Comparison of ENCODE assay signal across 8 cellular contexts in genomic region chr20:44460795-44461141, GRCh38. TPM values are rescaled to one million over a fixed set of nuclear protein-coding genes. Genes with fewer than 3 reads are reported as not detected.
A peak's percentile ranks its signal among the peaks of the same experiment; 100 is the strongest.
DNase-seq lines count a peak whose midpoint lies in the region; ATAC-seq and TF ChIP-seq lines count a peak whose summit lies in the region.

No MANE protein-coding gene starts in this region.

- H3K4me1 Mint-ChIP-seq in activated CD4-positive, alpha-beta T cell treated with anti-CD3 and anti-CD28 coated beads, Interleukin-2, amount 10 ng/mL, durations not matched to agents 7 days and 5 days, result no peaks in the 10 kb centered on the region

- POLR2A ChIA-PET in HEK293T (lab: Yijun Ruan, JAX), result no interaction called here
- POLR2A ChIA-PET in activated CD4-positive, alpha-beta T cell treated with anti-CD3 and anti-CD28 coated beads, Interleukin-2, amount 10 ng/mL, durations not matched to agents 7 days and 5 days (lab: Charles Lee), result no interaction called here

- no peak for TF ChIP-seq EP300 in Ishikawa (IDR thresholded peaks at IDR 0.05; ENCODE audit: borderline replicate concordance)

- H3K9me3 Mint-ChIP-seq in activated CD4-positive, alpha-beta T cell treated with anti-CD3 and anti-CD28 coated beads, Interleukin-2, amount 10 ng/mL, durations not matched to agents 7 days and 5 days, result no peaks in the 10 kb centered on the region

- H3K27ac Mint-ChIP-seq in activated CD4-positive, alpha-beta T cell treated with anti-CD3 and anti-CD28 coated beads, Interleukin-2, amount 10 ng/mL, durations not matched to agents 7 days and 5 days, result no peak overlapping the region

- H3K36me3 Mint-ChIP-seq in activated CD4-positive, alpha-beta T cell treated with anti-CD3 and anti-CD28 coated beads, Interleukin-2, amount 10 ng/mL, durations not matched to agents 7 days and 5 days (ENCODE audit: low read depth), result no peaks in the 10 kb centered on the region

- H3K4me3 Mint-ChIP-seq in activated CD4-positive, alpha-beta T cell treated with anti-CD3 and anti-CD28 coated beads, Interleukin-2, amount 10 ng/mL, durations not matched to agents 7 days and 5 days, result no peak overlapping the region

- DNase-seq in COLO829 (ENCODE audit: low spot score) (peak; percentile 57), iPS-NIHi7 (ENCODE audit: extremely low spot score) (peak; percentile 27), HEK293T (ENCODE audit: extremely low spot score) (no peak)
- DNase-seq in activated CD4-positive, alpha-beta T cell treated with anti-CD3 and anti-CD28 coated beads, Interleukin-2, amount 10 ng/mL, durations not matched to agents 7 days and 5 days, result no peak

- peak; percentile 74 for TF ChIP-seq RAD21 in Ishikawa (IDR thresholded peaks at IDR 0.05; ENCODE audit: low read depth)

- peak; percentile 86 for ATAC-seq in SK-N-SH treated with all-trans-retinoic acid at 6 μM for 48 hours
- no peak for ATAC-seq in HG03521 (IDR thresholded peaks at IDR 0.05; ENCODE audit: unreplicated experiment)
- no peak for ATAC-seq in GM21717 (IDR thresholded peaks at IDR 0.05; ENCODE audit: unreplicated experiment)

- CTCF ChIA-PET in HEK293T (lab: Yijun Ruan, JAX), result interaction anchor here (1.1 kb wide), 1 partner anchor 11 kb away, joined by 8 read pairs; no protein-coding TSS in a partner anchor
- CTCF ChIA-PET in activated CD4-positive, alpha-beta T cell treated with anti-CD3 and anti-CD28 coated beads, Interleukin-2, amount 10 ng/mL, durations not matched to agents 7 days and 5 days (lab: Charles Lee), result interaction anchor here (1.1 kb wide), 1 partner anchor 244 kb away, joined by 4 read pairs; no protein-coding TSS in a partner anchor

- H3K27me3 Mint-ChIP-seq in activated CD4-positive, alpha-beta T cell treated with anti-CD3 and anti-CD28 coated beads, Interleukin-2, amount 10 ng/mL, durations not matched to agents 7 days and 5 days, result no peaks in the 10 kb centered on the region

TF ChIP-seq in Ishikawa, 13 proteins besides CTCF, POLR2A, EP300 and RAD21:
- no peak for TF ChIP-seq CREB1 (IDR thresholded peaks at IDR 0.05; ENCODE audit: low read depth)
- TF ChIP-seq TCF12 (IDR thresholded peaks at IDR 0.05; ENCODE audit: low read depth), result no peak
- no peak for TF ChIP-seq NFIC (IDR thresholded peaks at IDR 0.05)
- TF ChIP-seq ZBTB7A (IDR thresholded peaks at IDR 0.05; ENCODE audit: low read depth), result no peak
- TF ChIP-seq, protein P1, sequence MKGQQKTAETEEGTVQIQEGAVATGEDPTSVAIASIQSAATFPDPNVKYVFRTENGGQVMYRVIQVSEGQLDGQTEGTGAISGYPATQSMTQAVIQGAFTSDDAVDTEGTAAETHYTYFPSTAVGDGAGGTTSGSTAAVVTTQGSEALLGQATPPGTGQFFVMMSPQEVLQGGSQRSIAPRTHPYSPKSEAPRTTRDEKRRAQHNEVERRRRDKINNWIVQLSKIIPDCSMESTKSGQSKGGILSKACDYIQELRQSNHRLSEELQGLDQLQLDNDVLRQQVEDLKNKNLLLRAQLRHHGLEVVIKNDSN (IDR thresholded peaks at IDR 0.05), result no peak

TF ChIP-seq in SK-N-SH treated with all-trans-retinoic acid at 6 μM for 48 hours, 23 proteins besides CTCF, POLR2A, EP300 and RAD21:
- TF ChIP-seq PPARA (CRISPR knock-in tag; IDR thresholded peaks at IDR 0.05; ENCODE audit: borderline replicate concordance) (no peak), RARB (CRISPR knock-in tag; IDR thresholded peaks at IDR 0.05) (no peak), BACH2 (CRISPR knock-in tag; IDR thresholded peaks at IDR 0.05; ENCODE audit: borderline replicate concordance) (no peak), PATZ1 (CRISPR knock-in tag; IDR thresholded peaks at IDR 0.05; ENCODE audit: borderline replicate concordance) (no peak), TCF4 (CRISPR knock-in tag; IDR thresholded peaks at IDR 0.05; ENCODE audit: borderline replicate concordance) (no peak), TOX (CRISPR knock-in tag; IDR thresholded peaks at IDR 0.05; ENCODE audit: borderline replicate concordance) (no peak), ZFP30 (CRISPR knock-in tag; IDR thresholded peaks at IDR 0.05) (no peak), ZC3H10 (CRISPR knock-in tag; IDR thresholded peaks at IDR 0.05) (no peak), GLIS3 (CRISPR knock-in tag; IDR thresholded peaks at IDR 0.05) (no peak), CREB5 (CRISPR knock-in tag; IDR thresholded peaks at IDR 0.05; ENCODE audit: low read depth) (no peak)

TF ChIP-seq in HEK293T, 16 proteins besides CTCF, POLR2A, EP300 and RAD21:
- TF ChIP-seq ELF4 (IDR thresholded peaks at IDR 0.05) (no peak), FOXK2 (IDR thresholded peaks at IDR 0.05) (no peak), FOXM1 (IDR thresholded peaks at IDR 0.05; ENCODE audit: borderline replicate concordance) (no peak), SP1 (IDR thresholded peaks at IDR 0.05) (no peak), BHLHE40 (IDR thresholded peaks at IDR 0.05; ENCODE audit: borderline replicate concordance) (no peak), L3MBTL2 (conservative IDR thresholded peaks at IDR 0.05) (no peak), ZNF384 (IDR thresholded peaks at IDR 0.05) (no peak), HDGF (IDR thresholded peaks at IDR 0.05; ENCODE audit: borderline replicate concordance) (no peak), FOXA1 (IDR thresholded peaks at IDR 0.05) (no peak), TARDBP (IDR thresholded peaks at IDR 0.05) (no peak), NFRKB (IDR thresholded peaks at IDR 0.05) (no peak), SUZ12 (IDR thresholded peaks at IDR 0.05) (no peak), ARNT (IDR thresholded peaks at IDR 0.05) (no peak), CTBP1 (IDR thresholded peaks at IDR 0.05; ENCODE audit: borderline replicate concordance) (no peak), LEF1 (IDR thresholded peaks at IDR 0.05; ENCODE audit: borderline replicate concordance) (no peak)
- TF ChIP-seq, protein P2, sequence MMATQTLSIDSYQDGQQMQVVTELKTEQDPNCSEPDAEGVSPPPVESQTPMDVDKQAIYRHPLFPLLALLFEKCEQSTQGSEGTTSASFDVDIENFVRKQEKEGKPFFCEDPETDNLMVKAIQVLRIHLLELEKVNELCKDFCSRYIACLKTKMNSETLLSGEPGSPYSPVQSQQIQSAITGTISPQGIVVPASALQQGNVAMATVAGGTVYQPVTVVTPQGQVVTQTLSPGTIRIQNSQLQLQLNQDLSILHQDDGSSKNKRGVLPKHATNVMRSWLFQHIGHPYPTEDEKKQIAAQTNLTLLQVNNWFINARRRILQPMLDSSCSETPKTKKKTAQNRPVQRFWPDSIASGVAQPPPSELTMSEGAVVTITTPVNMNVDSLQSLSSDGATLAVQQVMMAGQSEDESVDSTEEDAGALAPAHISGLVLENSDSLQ (IDR thresholded peaks at IDR 0.05), result no peak

RNA-seq across cellular contexts. Expression of gene TTPAL, which starts 14.9 kb away (rescaled TPM):
- 10 to 100 TPM; 17.1 to 19.5 TPM for total RNA-seq in activated CD4-positive, alpha-beta T cell treated with anti-CD3 and anti-CD28 coated beads, Interleukin-2, amount 10 ng/mL, durations not matched to agents 7 days and 5 days

Comparison
In these comparisons a context has a peak if more than half of its experiments do, and no peak if none do; other contexts are left out.
1. DNase-seq: peak in COLO829 (single experiment) and iPS-NIHi7 (single experiment); none in HEK293T (single experiment) and activated CD4-positive, alpha-beta T cell treated with anti-CD3 and anti-CD28 coated beads, Interleukin-2, amount 10 ng/mL, durations not matched to agents 7 days and 5 days (single experiment).